In the genomic region with DNA sequence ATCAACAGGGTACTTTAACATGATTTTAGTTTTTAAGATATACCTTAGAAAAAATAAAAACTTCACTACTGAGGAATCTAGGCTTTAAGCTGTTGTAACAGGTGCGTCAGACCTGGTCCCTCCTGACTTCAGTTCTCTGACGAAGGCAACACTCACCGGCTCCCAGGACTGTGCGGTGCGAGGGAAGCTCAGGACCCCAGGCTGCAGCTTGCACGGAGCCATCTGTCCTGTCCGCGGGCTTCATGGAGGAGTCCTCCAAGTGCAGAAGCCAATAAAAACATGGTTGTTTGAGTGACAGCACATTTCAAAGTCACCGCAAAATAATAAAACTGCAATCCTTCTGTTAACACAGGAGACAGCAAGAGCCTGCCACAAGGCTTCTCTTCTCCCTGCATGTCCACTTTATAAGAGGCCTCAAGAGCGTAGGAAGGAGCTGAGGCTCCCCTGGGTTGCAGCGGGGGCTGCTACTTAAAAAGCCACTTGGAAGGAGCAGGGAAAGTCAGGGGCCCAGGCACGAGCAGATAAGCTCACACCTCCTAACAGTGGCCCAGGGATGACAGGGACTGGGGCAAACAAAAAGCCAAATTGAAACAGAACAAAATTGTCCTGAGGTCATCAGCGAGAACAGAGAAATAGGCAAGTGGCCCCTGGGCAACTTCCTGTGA, we compare ENCODE assay signal across 23 cellular contexts. TPM values are rescaled to one million over a fixed set of nuclear protein-coding genes. Genes with fewer than 3 reads are reported as not detected.
"Had no signal": no experiment of that assay in that cellular context is flagged by ENCODE, and none has a peak within 500 bp of the region (broad histone marks: within the 10 kb centered on the region; RNA-seq: fewer than 3 reads in every experiment).

No MANE protein-coding gene starts in this region.

- H3K4me3 Mint-ChIP-seq: activated B cell treated with CpG ODN at 0.5 μM for 24 hours; activated naive CD4-positive, alpha-beta T cell treated with anti-CD3 and anti-CD28 coated beads for 36 hours; activated T-helper 17 cell treated with anti-CD3 and anti-CD28 coated beads, Interleukin-2, amount 50 U/mL, for 72 hours; nephron; stimulated activated naive CD8-positive, alpha-beta T cell treated with anti-CD3 and anti-CD28 coated beads, Interleukin-15, Interleukin-2, amounts not matched to agents 100 ng/mL and 50 ng/mL, for 24 hours had no signal

- H3K4me3 ChIP-seq: gastrocnemius medialis, lung, psoas muscle, tibial nerve, vagina had no signal

- H3K36me3 ChIP-seq: brain microvascular endothelial cell, gastrocnemius medialis, tibial nerve, vagina had no signal

- H3K27ac ChIP-seq: brain microvascular endothelial cell, gastrocnemius medialis, psoas muscle, tibial nerve, vagina had no signal

- ATAC-seq: activated T-helper 17 cell treated with anti-CD3 and anti-CD28 coated beads, Interleukin-2, amount 50 U/mL, for 72 hours; gastrocnemius medialis; psoas muscle; right cardiac atrium had no signal

- H3K27ac Mint-ChIP-seq: activated B cell treated with CpG ODN at 0.5 μM for 24 hours; activated T-helper 17 cell treated with anti-CD3 and anti-CD28 coated beads, Interleukin-2, amount 50 U/mL, for 72 hours; nephron; stimulated activated naive CD8-positive, alpha-beta T cell treated with anti-CD3 and anti-CD28 coated beads, Interleukin-15, Interleukin-2, amounts not matched to agents 100 ng/mL and 50 ng/mL, for 24 hours had no signal

- H3K9me3 Mint-ChIP-seq: activated B cell treated with CpG ODN at 0.5 μM for 24 hours; activated naive CD4-positive, alpha-beta T cell treated with anti-CD3 and anti-CD28 coated beads for 36 hours; activated T-helper 17 cell treated with anti-CD3 and anti-CD28 coated beads, Interleukin-2, amount 50 U/mL, for 72 hours; nephron; stimulated activated naive CD8-positive, alpha-beta T cell treated with anti-CD3 and anti-CD28 coated beads, Interleukin-15, Interleukin-2, amounts not matched to agents 100 ng/mL and 50 ng/mL, for 24 hours had no signal

- H3K9me3 ChIP-seq: gastrocnemius medialis, psoas muscle, tibial nerve, vagina had no signal

- H3K27me3 ChIP-seq: brain microvascular endothelial cell, gastrocnemius medialis, tibial nerve, vagina had no signal

- FAIRE-seq: keratinocyte, TTC549 had no signal

- DNase-seq: activated B cell treated with CpG ODN at 0.5 μM for 24 hours; activated CD4-positive, alpha-beta T cell treated with anti-CD3 and anti-CD28 coated beads for 4 hours; activated naive CD4-positive, alpha-beta T cell treated with anti-CD3 and anti-CD28 coated beads for 36 hours; activated T-cell treated with anti-CD3 and anti-CD28 coated beads for 4 hours; brain microvascular endothelial cell; cortex of kidney; effector CD4-positive, alpha-beta T cell; gastrocnemius medialis; head of caudate nucleus; midbrain; occipital lobe; psoas muscle; right cardiac atrium; stimulated activated CD4-positive, alpha-beta T cell treated with anti-CD3 and anti-CD28 coated beads, Interleukin-2, amount 100 ng/mL, for 24 hours had no signal

RNA-seq across cellular contexts. Expression of gene HJURP, which starts 4.6 kb away (rescaled TPM):
- total RNA-seq: psoas muscle had no signal
- polyA plus RNA-seq: aorta had no signal
